ENCODE assay signal across 29 cellular contexts in genomic region chr1:179601093-179601492, GRCh38. TPM values are rescaled to one million over a fixed set of nuclear protein-coding genes. Genes with fewer than 3 reads are reported as not detected.
"Had no signal": no experiment of that assay in that cellular context is flagged by ENCODE, and none has a peak within 500 bp of the region (broad histone marks: within the 10 kb centered on the region; RNA-seq: fewer than 3 reads in every experiment).

No MANE protein-coding gene starts in this region.

- H3K36me3 ChIP-seq: stomach, suprapubic skin, thoracic aorta, thyroid gland, tibial artery, tibial nerve, transverse colon, upper lobe of left lung, upper lobe of right lung, uterus, vagina had no signal

- H3K4me1 ChIP-seq: stomach, suprapubic skin, testis, thyroid gland, tibial artery, tibial nerve, transverse colon, upper lobe of left lung, upper lobe of right lung, uterus, vagina had no signal

- H3K27me3 ChIP-seq: suprapubic skin, testis, thyroid gland, tibial nerve, transverse colon, upper lobe of left lung, upper lobe of right lung, uterus, vagina had no signal

- FAIRE-seq: urothelium cell line had no signal

- DNase-seq: stimulated activated CD4-positive, alpha-beta T cell treated with anti-CD3 and anti-CD28 coated beads, Interleukin-2, amount 100 ng/mL, for 48 hours; stimulated activated CD4-positive, alpha-beta T cell treated with anti-CD3 and anti-CD28 coated beads, Interleukin-4, amount 100 ng/mL, for 1 hour; stimulated activated CD4-positive, alpha-beta T cell treated with anti-CD3 and anti-CD28 coated beads, Interleukin-4, amount 100 ng/mL, for 24 hours; stimulated activated CD4-positive, alpha-beta T cell treated with anti-CD3 and anti-CD28 coated beads, Interleukin-4, amount 100 ng/mL, for 4 hours; stimulated activated CD8-positive, alpha-beta memory T cell treated with anti-CD3 and anti-CD28 coated beads, Interleukin-4, amount 100 ng/mL, for 48 hours; stimulated activated naive B cell treated with anti-CD40 and anti-IgM and Interleukin-4, amounts not matched to agents 10 μg/mL and 1 μg/mL and 100 μg/mL, for 72 hours; stimulated activated naive CD4-positive, alpha-beta T cell; stimulated activated naive CD4-positive, alpha-beta T cell treated with Interleukin-2 at 50 U/mL for 16 hours; stimulated activated naive CD8-positive, alpha-beta T cell treated with anti-CD3 and anti-CD28 coated beads, Interleukin-15, amount 100 ng/mL, for 72 hours; stimulated activated naive CD8-positive, alpha-beta T cell treated with anti-CD3 and anti-CD28 coated beads, Interleukin-15, Interleukin-2, amounts not matched to agents 100 U/mL and 50 U/mL, for 24 hours; stomach; substantia nigra; testis; thyroid gland; tibial artery; transverse colon; trophoblast cell; upper lobe of left lung; upper lobe of right lung; uterus had no signal

- H3K4me3 ChIP-seq: stomach, suprapubic skin, testis, thoracic aorta, thyroid gland, tibial artery, tibial nerve, transverse colon, upper lobe of left lung, upper lobe of right lung, uterus, vagina had no signal

- H3K9me3 ChIP-seq: suprapubic skin, testis, thoracic aorta, thyroid gland, transverse colon, upper lobe of left lung, upper lobe of right lung, uterus, vagina had no signal

- H3K27ac ChIP-seq: stomach, suprapubic skin, testis, thoracic aorta, thyroid gland, tibial artery, tibial nerve, transverse colon, upper lobe of left lung, upper lobe of right lung, uterus, vagina had no signal

RNA-seq across cellular contexts. Expression of gene TDRD5, which starts 9.5 kb away (rescaled TPM):
- total RNA-seq: vagina had no signal

RNA-seq across cellular contexts. Expression of gene NPHS2, which starts 25.3 kb away (rescaled TPM):
- total RNA-seq: subcutaneous adipose tissue, suprapubic skin, temporal lobe, thoracic aorta, thyroid gland, tibial nerve, transverse colon, upper lobe of left lung, upper lobe of right lung, ureter, urinary bladder, uterus, vagina had no signal
